ENCODE assay signal across 8 cellular contexts in genomic region chr4:145097821-145098674, GRCh38. TPM values are rescaled to one million over a fixed set of nuclear protein-coding genes. Genes with fewer than 3 reads are reported as not detected.
DNase-seq lines count a peak whose midpoint lies in the region; ATAC-seq and TF ChIP-seq lines count a peak whose summit lies in the region.

Gene ABCE1, plus strand, starts transcription at chr4:145098311. Its CDS starts 6,102 bp downstream, at chr4:145104413.
A gene with protein sequence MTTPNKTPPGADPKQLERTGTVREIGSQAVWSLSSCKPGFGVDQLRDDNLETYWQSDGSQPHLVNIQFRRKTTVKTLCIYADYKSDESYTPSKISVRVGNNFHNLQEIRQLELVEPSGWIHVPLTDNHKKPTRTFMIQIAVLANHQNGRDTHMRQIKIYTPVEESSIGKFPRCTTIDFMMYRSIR (minus strand): TSS chr4:145098196. CDS start chr4:145096099, 2,097 bp downstream.

- no peak within 1 kb of the TSS for H2BK15ac ChIP-seq in mesendoderm (replicated peaks; ENCODE audit: low read depth)

- no peaks in the 10 kb centered on the region; the same call in 1 of the 2 replicates for H3K36me3 ChIP-seq in Caco-2 (ENCODE audit: control insufficient read depth, insufficient read depth, low read length)
- H3K36me3 ChIP-seq in HUES48 (ENCODE audit: control insufficient read depth, insufficient read depth, low read length), result peaks cover 28% of the 10 kb centered on the region
- peaks cover 45% of the 10 kb centered on the region for H3K36me3 ChIP-seq in NT2/D1 (ENCODE audit: insufficient read depth, insufficient read length, low read length)
- peaks cover 6% of the 10 kb centered on the region for H3K36me3 ChIP-seq in endocrine pancreas (ENCODE audit: control insufficient read depth, insufficient read depth, low read length)
- no peaks in the 10 kb centered on the region for H3K36me3 ChIP-seq in mesendoderm (ENCODE audit: control insufficient read depth, insufficient read depth, low read length)

- H3K27me3 Mint-ChIP-seq in Caco-2 (ENCODE audit: insufficient read depth, unreplicated experiment), result no peaks in the 10 kb centered on the region
- H3K27me3 Mint-ChIP-seq in activated CD8-positive, alpha-beta memory T cell treated with anti-CD3 and anti-CD28 coated beads, Interleukin-2, amount 10 ng/mL, durations not matched to agents 7 days and 5 days, result no peaks in the 10 kb centered on the region

- H3K4me1 Mint-ChIP-seq in Caco-2 (ENCODE audit: low read depth, unreplicated experiment), result no peaks in the 10 kb centered on the region
- peaks cover 29% of the 10 kb centered on the region for H3K4me1 Mint-ChIP-seq in activated CD8-positive, alpha-beta memory T cell treated with anti-CD3 and anti-CD28 coated beads, Interleukin-2, amount 10 ng/mL, durations not matched to agents 7 days and 5 days

- H3K27me3 ChIP-seq in Caco-2 (replicated peaks; ENCODE audit: control insufficient read depth, insufficient read depth, low read length) (no peaks in the 10 kb centered on the region), HUES48 (ENCODE audit: control insufficient read depth, insufficient read depth, low read length) (no peaks in the 10 kb centered on the region), NT2/D1 (ENCODE audit: insufficient read depth, insufficient read length) (no peaks in the 10 kb centered on the region), endocrine pancreas (ENCODE audit: control insufficient read depth, insufficient read depth, low read length) (no peaks in the 10 kb centered on the region), mesendoderm (ENCODE audit: insufficient read depth, low read length, poor library complexity) (no peaks in the 10 kb centered on the region)

- peak within 1 kb of the TSS; percentile 61 for H3K4ac ChIP-seq in mesendoderm (ENCODE audit: low read depth, low read length)

- H3K27ac Mint-ChIP-seq in Caco-2 (ENCODE audit: unreplicated experiment), result peak within 1 kb of the TSS; percentile 98
- H3K27ac Mint-ChIP-seq in activated CD8-positive, alpha-beta memory T cell treated with anti-CD3 and anti-CD28 coated beads, Interleukin-2, amount 10 ng/mL, durations not matched to agents 7 days and 5 days, result peak within 1 kb of the TSS; percentile 92

- peak within 1 kb of the TSS; percentile 97 for H3K9ac ChIP-seq in HUES48 (ENCODE audit: low read depth, low read length)
- H3K9ac ChIP-seq in NT2/D1 (ENCODE audit: insufficient read length, low read depth), result peak within 1 kb of the TSS; percentile 95
- H3K9ac ChIP-seq in endocrine pancreas (ENCODE audit: control insufficient read depth, insufficient read depth, low read length), result peak within 1 kb of the TSS; percentile 96
- peak within 1 kb of the TSS; percentile 85 for H3K9ac ChIP-seq in mesendoderm (ENCODE audit: low read length)

- CTCF ChIA-PET in Caco-2 (lab: Charles Lee), result interaction anchor here (0.6 kb wide), 2 partner anchors 56 to 292 kb away, joined by 3 to 4 read pairs; no protein-coding TSS in a partner anchor
- CTCF ChIA-PET in activated CD8-positive, alpha-beta memory T cell treated with anti-CD3 and anti-CD28 coated beads, Interleukin-2, amount 10 ng/mL, durations not matched to agents 7 days and 5 days (lab: Charles Lee), result interaction anchor here (0.9 to 3.1 kb wide), 6 partner anchors 11 to 80 kb away, joined by 3 to 17 read pairs (median 4); no protein-coding TSS in a partner anchor

- no peak within 1 kb of the TSS for H4K8ac ChIP-seq in mesendoderm (ENCODE audit: low read depth, low read length)

- H3K36me3 Mint-ChIP-seq in Caco-2 (ENCODE audit: insufficient read depth, unreplicated experiment), result peaks cover 35% of the 10 kb centered on the region
- H3K36me3 Mint-ChIP-seq in activated CD8-positive, alpha-beta memory T cell treated with anti-CD3 and anti-CD28 coated beads, Interleukin-2, amount 10 ng/mL, durations not matched to agents 7 days and 5 days, result peaks cover 29% of the 10 kb centered on the region

- peak within 1 kb of the TSS; percentile 0 for H3K18ac ChIP-seq in mesendoderm (ENCODE audit: low read length)

- no peak within 1 kb of the TSS for H2AK5ac ChIP-seq in mesendoderm (ENCODE audit: low read length)

- peak within 1 kb of the TSS; percentile 59 for H3K4me2 ChIP-seq in mesendoderm (ENCODE audit: low read length)

- TF ChIP-seq CTCF in Caco-2 (IDR thresholded peaks at IDR 0.05; ENCODE audit: insufficient read depth in 1 of 2, low read depth in 1 of 2, low read length in 1 of 2, severe bottlenecking in 1 of 2, unreplicated experiment in 1 of 2), result no peak

- H2BK120ac ChIP-seq in mesendoderm (ENCODE audit: low read depth, low read length), result no peak within 1 kb of the TSS

- no CpG with 5 or more reads among the region's 67 CpGs for WGBS in mesendoderm (ENCODE audit: extremely low coverage, insufficient coverage, low lambda C conversion rate)

- H3K4me1 ChIP-seq in Caco-2 (no peaks in the 10 kb centered on the region), HUES48 (ENCODE audit: control insufficient read depth, insufficient read depth, low read length) (peaks cover 14% of the 10 kb centered on the region), NT2/D1 (ENCODE audit: insufficient read depth, insufficient read length) (no peaks in the 10 kb centered on the region), endocrine pancreas (ENCODE audit: control insufficient read depth, insufficient read depth, low read length) (peaks cover 22% of the 10 kb centered on the region), mesendoderm (ENCODE audit: control insufficient read depth, low read depth, low read length) (peaks cover 4% of the 10 kb centered on the region)

- H3K9me3 Mint-ChIP-seq in Caco-2 (ENCODE audit: unreplicated experiment), result peaks cover 23% of the 10 kb centered on the region
- peaks cover 2% of the 10 kb centered on the region for H3K9me3 Mint-ChIP-seq in activated CD8-positive, alpha-beta memory T cell treated with anti-CD3 and anti-CD28 coated beads, Interleukin-2, amount 10 ng/mL, durations not matched to agents 7 days and 5 days (ENCODE audit: low read depth)

- no peak within 1 kb of the TSS for H2BK5ac ChIP-seq in mesendoderm (ENCODE audit: low read length)

- H3K9me3 ChIP-seq in Caco-2 (no peaks in the 10 kb centered on the region), HUES48 (ENCODE audit: control insufficient read depth, insufficient read depth, low read length) (peaks cover 2% of the 10 kb centered on the region; the same call in 1 of the 2 replicates), NT2/D1 (ENCODE audit: insufficient read depth, low read length) (no peaks in the 10 kb centered on the region), endocrine pancreas (ENCODE audit: control insufficient read depth, low read length) (no peaks in the 10 kb centered on the region)

- peak within 1 kb of the TSS; percentile 95 for H3K27ac ChIP-seq in HUES48 (ENCODE audit: low read depth, low read length)
- peak within 1 kb of the TSS; percentile 69 for H3K27ac ChIP-seq in mesendoderm (ENCODE audit: low read depth, low read length)

- peaks cover 61% of the 10 kb centered on the region for H3K79me2 ChIP-seq in mesendoderm (ENCODE audit: control insufficient read depth, insufficient read depth, low read length)

- H3K79me1 ChIP-seq in mesendoderm (ENCODE audit: low read length), result peaks cover 7% of the 10 kb centered on the region

- H3K56ac ChIP-seq in mesendoderm (ENCODE audit: low read length), result peak within 1 kb of the TSS; percentile 89

- peak; percentile 94 to 95 for DNase-seq in Caco-2
- DNase-seq in NT2/D1 (ENCODE audit: low read depth, low spot score), result peak; percentile 90
- peak; percentile 98 for DNase-seq in activated CD8-positive, alpha-beta memory T cell treated with anti-CD3 and anti-CD28 coated beads, Interleukin-2, amount 10 ng/mL, durations not matched to agents 7 days and 5 days
- peak; percentile 99 for DNase-seq in mesendoderm
- DNase-seq in stimulated activated CD8-positive, alpha-beta memory T cell treated with anti-CD3 and anti-CD28 coated beads, Interleukin-15, amount 100 ng/mL, for 1 hour (ENCODE audit: low read depth), result peak; percentile 96

- BruUV-seq in Caco-2 (replicated peaks; lab: Mats Ljungman, UMichigan), result no TSS peak

- intact Hi-C loops in Caco-2 (cut with micrococcal nuclease; ENCODE audit: unreplicated experiment), result loop anchor here (1.0 to 5.0 kb wide), 3 partner anchors 519 to 924 kb away; partner anchors contain the start of gene MMAA

- no peak within 1 kb of the TSS for H4K5ac ChIP-seq in mesendoderm (ENCODE audit: low read length)

- H3K4me3 ChIP-seq in Caco-2 (ENCODE audit: low read depth, low read length) (peak within 1 kb of the TSS; percentile 87), HUES48 (ENCODE audit: low read depth, low read length) (peak within 1 kb of the TSS; percentile 89), NT2/D1 (ENCODE audit: insufficient read length, low read depth) (peak within 1 kb of the TSS; percentile 90), endocrine pancreas (ENCODE audit: control insufficient read depth, insufficient read depth, low read length) (peak within 1 kb of the TSS; percentile 99), mesendoderm (ENCODE audit: low read length) (peak within 1 kb of the TSS; percentile 85)

- ATAC-seq in GM21390 (IDR thresholded peaks at IDR 0.05; ENCODE audit: unreplicated experiment), result peak; percentile 73
- ATAC-seq in activated CD8-positive, alpha-beta memory T cell treated with anti-CD3 and anti-CD28 coated beads, Interleukin-2, amount 10 ng/mL, durations not matched to agents 7 days and 5 days, result peak; percentile 90

- peak within 1 kb of the TSS; percentile 93 for H3K4me3 Mint-ChIP-seq in Caco-2 (ENCODE audit: unreplicated experiment)
- H3K4me3 Mint-ChIP-seq in activated CD8-positive, alpha-beta memory T cell treated with anti-CD3 and anti-CD28 coated beads, Interleukin-2, amount 10 ng/mL, durations not matched to agents 7 days and 5 days, result peak within 1 kb of the TSS; percentile 84

- H3K23ac ChIP-seq in mesendoderm (ENCODE audit: low read length), result no peak within 1 kb of the TSS

- POLR2A ChIA-PET in Caco-2 (lab: Charles Lee), result interaction anchor here (0.6 to 1.5 kb wide), 6 partner anchors 11 to 929 kb away, joined by 3 to 5 read pairs (median 4); no protein-coding TSS in a partner anchor

RNA-seq across cellular contexts. Expression of gene ABCE1, which starts in this region (rescaled TPM):
- total RNA-seq in Caco-2 (2022), result 96.7 and 100 TPM in 2 replicates
- total RNA-seq in activated CD8-positive, alpha-beta memory T cell treated with anti-CD3 and anti-CD28 coated beads, Interleukin-2, amount 10 ng/mL, durations not matched to agents 7 days and 5 days, result 10 to 100 TPM; 64.7 to 97.4 TPM
- polyA plus RNA-seq in mesendoderm (2013, experiment 1 of 2), result 132 TPM
- 131 TPM for polyA plus RNA-seq in mesendoderm (2013, experiment 2 of 2)

RNA-seq across cellular contexts. Expression of the second gene that starts in this region (rescaled TPM):
- total RNA-seq in Caco-2 (2022), result 24.2 and 26.9 TPM in 2 replicates
- total RNA-seq in activated CD8-positive, alpha-beta memory T cell treated with anti-CD3 and anti-CD28 coated beads, Interleukin-2, amount 10 ng/mL, durations not matched to agents 7 days and 5 days, result 10 to 100 TPM; 26.2 to 28.5 TPM
- 21.5 TPM for polyA plus RNA-seq in mesendoderm (2013, experiment 1 of 2)
- polyA plus RNA-seq in mesendoderm (2013, experiment 2 of 2), result 25.2 TPM

Comparison
In these comparisons a context has a peak if more than half of its experiments do, and no peak if none do; other contexts are left out.
1. Peak in every context shown above with its lines: DNase-seq, ATAC-seq, H3K4me3 ChIP-seq and H3K27ac ChIP-seq.